28 cellular contexts compared by ENCODE assay signal in genomic region chr2:110690345-110690965, GRCh38. TPM values are rescaled to one million over a fixed set of nuclear protein-coding genes. Genes with fewer than 3 reads are reported as not detected.
"Had no signal": no experiment of that assay in that cellular context is flagged by ENCODE, and none has a peak within 500 bp of the region (broad histone marks: within the 10 kb centered on the region; RNA-seq: fewer than 3 reads in every experiment).

No MANE protein-coding gene starts in this region.

- H3K36me3 ChIP-seq: lower lobe of right lung, ovary, right atrium auricular region, right lobe of liver, tibial nerve, uterus had no signal

- H3K9me3 ChIP-seq: ovary, right lobe of liver, tibial nerve, uterus had no signal

- H3K9me3 Mint-ChIP-seq: natural killer cell, type B pancreatic cell had no signal

- H3K27ac ChIP-seq: lower lobe of right lung, ovary, right atrium auricular region, right lobe of liver, tibial nerve, uterus had no signal

- ATAC-seq: left ventricle myocardium superior; lower lobe of right lung; natural killer cell; stimulated activated memory B cell treated with anti-CD40 and anti-IgM and Interleukin-4, amounts not matched to agents 10 μg/mL and 1 μg/mL and 100 μg/mL, for 72 hours; stimulated activated naive CD8-positive, alpha-beta T cell treated with anti-CD3 and anti-CD28 coated beads, Interleukin-15, amount 100 ng/mL, for 72 hours had no signal

- H3K27ac Mint-ChIP-seq: mesothelial cell of epicardium; natural killer cell; nephron progenitor cell; stimulated activated memory B cell treated with anti-CD40 and anti-IgM and Interleukin-4, amounts not matched to agents 10 μg/mL and 1 μg/mL and 100 μg/mL, for 72 hours; stimulated activated naive CD8-positive, alpha-beta T cell treated with anti-CD3 and anti-CD28 coated beads, Interleukin-15, amount 100 ng/mL, for 72 hours; type B pancreatic cell had no signal

- H3K4me3 Mint-ChIP-seq: mesothelial cell of epicardium; naive B cell; natural killer cell; nephron progenitor cell; stimulated activated memory B cell treated with anti-CD40 and anti-IgM and Interleukin-4, amounts not matched to agents 10 μg/mL and 1 μg/mL and 100 μg/mL, for 72 hours; stimulated activated naive CD8-positive, alpha-beta T cell treated with anti-CD3 and anti-CD28 coated beads, Interleukin-15, amount 100 ng/mL, for 72 hours; type B pancreatic cell had no signal

- H3K4me1 Mint-ChIP-seq: stimulated activated memory B cell treated with anti-CD40 and anti-IgM and Interleukin-4, amounts not matched to agents 10 μg/mL and 1 μg/mL and 100 μg/mL, for 72 hours had no signal

- H3K36me3 Mint-ChIP-seq: mesothelial cell of epicardium; natural killer cell; stimulated activated memory B cell treated with anti-CD40 and anti-IgM and Interleukin-4, amounts not matched to agents 10 μg/mL and 1 μg/mL and 100 μg/mL, for 72 hours; type B pancreatic cell had no signal

- DNase-seq: hypothalamus; islet precursor cell; left ventricle myocardium superior; lower lobe of right lung; mammary epithelial cell; mesenchymal stem cell; naive B cell; natural killer cell; nephron progenitor cell; ovary; right lobe of liver; stimulated activated CD4-positive, alpha-beta T cell treated with anti-CD3 and anti-CD28 coated beads, Interleukin-1b, Interleukin-23, amount 100 ng/mL, for 48 hours; stimulated activated CD4-positive, alpha-beta T cell treated with anti-CD3 and anti-CD28 coated beads, Interleukin-2, amount 100 ng/mL, for 48 hours; stimulated activated CD4-positive, alpha-beta T cell treated with anti-CD3 and anti-CD28 coated beads, Interleukin-4, amount 100 ng/mL, for 4 hours; stimulated activated CD8-positive, alpha-beta memory T cell treated with anti-CD3 and anti-CD28 coated beads, Interleukin-4, amount 100 ng/mL, for 48 hours; stimulated activated naive CD4-positive, alpha-beta T cell treated with Interleukin-2 at 50 U/mL for 16 hours; stimulated activated naive CD8-positive, alpha-beta T cell treated with anti-CD3 and anti-CD28 coated beads, Interleukin-15, amount 100 ng/mL, for 72 hours; substantia nigra; uterus had no signal

- H3K4me1 ChIP-seq: lower lobe of right lung, right atrium auricular region, tibial nerve, uterus had no signal

- H3K4me3 ChIP-seq: lower lobe of right lung, ovary, right atrium auricular region, right lobe of liver, smooth muscle cell, tibial nerve, uterus had no signal

- H3K27me3 ChIP-seq: ovary, right atrium auricular region, right lobe of liver, tibial nerve, uterus had no signal

- H3K4me2 ChIP-seq: smooth muscle cell had no signal

RNA-seq across cellular contexts. Expression of gene ACOXL, which starts 41.9 kb away (rescaled TPM):
- total RNA-seq: natural killer cell, renal cortical epithelial cell, right lobe of liver, skeletal muscle tissue, smooth muscle cell, temporal lobe had no signal
- polyA plus RNA-seq: smooth muscle cell had no signal
